In genomic region chr18:11245889-11246288, GRCh38 we compare ENCODE assay signal across 14 cellular contexts.
"Had no signal": no experiment of that assay in that cellular context is flagged by ENCODE, and none has a peak within 500 bp of the region (broad histone marks: within the 10 kb centered on the region; RNA-seq: fewer than 3 reads in every experiment).

No MANE protein-coding gene starts in this region.

- DNase-seq: activated CD4-positive, CD25-positive, alpha-beta regulatory T cell treated with anti-CD3 and anti-CD28 coated beads, Interleukin-2, amount 50 U/mL, for 72 hours; activated T-cell treated with anti-CD3 and anti-CD28 coated beads for 4 hours; body of pancreas; caudate nucleus; erythroblast; heart right ventricle; left cardiac atrium; mammary epithelial cell; naive B cell; ovary; tibial artery; uterus had no signal

- H3K4me3 ChIP-seq: body of pancreas, heart right ventricle, neural progenitor cell, ovary, tibial artery, uterus had no signal

- ATAC-seq: body of pancreas; stimulated activated effector memory CD8-positive, alpha-beta T cell treated with anti-CD3 and anti-CD28 coated beads, Interleukin-12 subunit alpha, Interleukin-12 subunit beta, amount 100 ng/mL, for 72 hours had no signal
